In genomic region chr21:39386194-39386593, GRCh38 we compare ENCODE assay signal across 8 cellular contexts. TPM values are rescaled to one million over a fixed set of nuclear protein-coding genes. Genes with fewer than 3 reads are reported as not detected.
DNase-seq lines count a peak whose midpoint lies in the region; ATAC-seq and TF ChIP-seq lines count a peak whose summit lies in the region.

No MANE protein-coding gene starts in this region.

- peak overlapping the region; percentile 71 for H3K4me3 Mint-ChIP-seq in activated naive CD8-positive, alpha-beta T cell treated with anti-CD3 and anti-CD28 coated beads for 36 hours

- peaks cover 5% of the 10 kb centered on the region for H3K36me3 Mint-ChIP-seq in activated naive CD8-positive, alpha-beta T cell treated with anti-CD3 and anti-CD28 coated beads for 36 hours

- peak overlapping the region; percentile 32 to 39 (median 36) for H3K4me3 ChIP-seq in stomach

- peak overlapping the region; percentile 77 for H3K27ac Mint-ChIP-seq in activated naive CD8-positive, alpha-beta T cell treated with anti-CD3 and anti-CD28 coated beads for 36 hours

- no peak for ATAC-seq in GM18519 (IDR thresholded peaks at IDR 0.05; ENCODE audit: low FRiP score, unreplicated experiment)

- peak; percentile 19 for DNase-seq in activated CD4-positive, alpha-beta T cell treated with anti-CD3 and anti-CD28 coated beads for 48 hours
- no peak for DNase-seq in activated CD4-positive, alpha-beta T cell treated with anti-CD3 and anti-CD28 coated beads, Interleukin-2, amount 50 U/mL, for 48 hours
- peak; percentile 23 for DNase-seq in activated naive CD8-positive, alpha-beta T cell treated with anti-CD3 and anti-CD28 coated beads for 36 hours
- DNase-seq in hypothalamus (lab: John Stamatoyannopoulos, UW) (peak in 32 of 51 donors; percentile 2 to 59 (median 24)), stomach (peak; percentile 37), UCSD-AML1 (lab: John Stamatoyannopoulos, UW; ENCODE audit: unreplicated experiment) (no peak), HK-2 (ENCODE audit: unreplicated experiment) (no peak)

- H3K9me3 ChIP-seq in stomach: no peaks in the 10 kb centered on the region

- peak overlapping the region; percentile 65 to 85 (median 76) for H3K27ac ChIP-seq in stomach

- H3K36me3 ChIP-seq in stomach: peaks cover 0 to 8% (median 4%) of the 10 kb centered on the region in 4 donors

- peaks cover 10 to 69% (median 56%) of the 10 kb centered on the region in 4 donors for H3K4me1 ChIP-seq in stomach

- TF ChIP-seq POLR2A in stomach (IDR thresholded peaks at IDR 0.05): no peak

- H3K9me3 Mint-ChIP-seq in activated naive CD8-positive, alpha-beta T cell treated with anti-CD3 and anti-CD28 coated beads for 36 hours: no peaks in the 10 kb centered on the region

- peaks cover 35% of the 10 kb centered on the region for H3K4me1 Mint-ChIP-seq in activated naive CD8-positive, alpha-beta T cell treated with anti-CD3 and anti-CD28 coated beads for 36 hours

- TF ChIP-seq CTCF in stomach (IDR thresholded peaks at IDR 0.05): no peak

- no peaks in the 10 kb centered on the region for H3K27me3 ChIP-seq in stomach

- no peaks in the 10 kb centered on the region for H3K27me3 Mint-ChIP-seq in activated naive CD8-positive, alpha-beta T cell treated with anti-CD3 and anti-CD28 coated beads for 36 hours

- intact Hi-C loops in stomach (cut with DNase I; ENCODE audit: low total_unique reads): no loop called here

- TF ChIP-seq EP300 in stomach (IDR thresholded peaks at IDR 0.05): no peak

- WGBS in stomach, 5 donors: 53 to 71% (median 63%) methylated on average over 11 to 13 of the region's 13 CpGs

RNA-seq across cellular contexts. Expression of gene HMGN1, which starts 37.3 kb away (rescaled TPM):
- total RNA-seq in activated naive CD8-positive, alpha-beta T cell treated with anti-CD3 and anti-CD28 coated beads for 36 hours: 100 to 1,000 TPM; 432 to 501 TPM
- total RNA-seq in stomach: 100 to 1,000 TPM in 4 of 5 donors, 10 to 100 TPM in 1; 39.1 to 321 (median 133) TPM
- 100 to 1,000 TPM; 128 to 148 (median 129) TPM for polyA plus RNA-seq in stomach

RNA-seq across cellular contexts. Expression of gene LCA5L, which starts 59.4 kb away (rescaled TPM):
- total RNA-seq in activated naive CD8-positive, alpha-beta T cell treated with anti-CD3 and anti-CD28 coated beads for 36 hours: under 1 TPM; 0.27 to 0.36 TPM
- total RNA-seq in stomach: 1 to 10 TPM in 2 of 5 donors, not detected in 3; 1.8 to 2.2 TPM
- polyA plus RNA-seq in stomach: 1 to 10 TPM in 1 of 3 donors, under 1 TPM in 2; 0.85 to 2.7 (median 0.93) TPM

Comparison
In these comparisons a context has a peak if more than half of its experiments do, and no peak if none do; other contexts are left out.
1. DNase-seq: peak in activated CD4-positive, alpha-beta T cell treated with anti-CD3 and anti-CD28 coated beads for 48 hours (single experiment), activated naive CD8-positive, alpha-beta T cell treated with anti-CD3 and anti-CD28 coated beads for 36 hours (single experiment), hypothalamus (32 of 51) and stomach (single experiment); none in activated CD4-positive, alpha-beta T cell treated with anti-CD3 and anti-CD28 coated beads, Interleukin-2, amount 50 U/mL, for 48 hours (0 of 2), UCSD-AML1 (single experiment) and HK-2 (single experiment).